Comparison of ENCODE assay signal across 8 cellular contexts in the genomic region with DNA sequence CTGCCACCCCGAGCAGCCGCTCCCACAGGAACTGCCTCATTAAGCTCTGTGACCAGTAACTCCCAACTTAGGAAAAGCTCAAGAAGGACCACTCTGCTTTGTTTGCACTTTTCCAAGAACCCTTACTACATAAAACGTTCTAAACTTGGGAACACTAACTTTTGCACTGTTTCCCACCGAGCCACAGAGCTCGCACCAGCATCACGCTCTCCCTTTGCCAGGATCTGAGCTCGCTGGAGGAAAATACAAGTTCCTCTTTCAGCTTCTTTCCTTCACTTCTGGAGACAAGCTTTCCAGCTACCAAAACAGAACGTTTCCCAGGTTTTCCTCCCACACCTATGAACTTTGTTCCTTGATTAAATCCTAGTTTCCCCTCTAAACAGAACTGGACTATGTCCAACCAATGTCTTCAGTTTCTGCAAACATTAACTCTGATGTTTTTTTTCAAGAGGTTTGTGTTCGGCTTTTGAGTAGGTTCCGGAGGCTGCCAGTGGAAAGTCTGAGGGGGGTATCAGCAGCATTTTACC.
DNase-seq lines count a peak whose midpoint lies in the region; ATAC-seq, FAIRE-seq and TF ChIP-seq lines count a peak whose summit lies in the region.

No MANE protein-coding gene starts in this region.

- H3K9me3 ChIP-seq in GM23248 (ENCODE audit: low read depth) (no peaks in the 10 kb centered on the region), GM12878 (replicated peaks; ENCODE audit: control insufficient read depth, insufficient read depth, low read length) (no peaks in the 10 kb centered on the region), left lung (no peaks in the 10 kb centered on the region), small intestine (ENCODE audit: control insufficient read depth, low read depth) (no peaks in the 10 kb centered on the region)

- H2AFZ ChIP-seq in GM23248, result peak overlapping the region; percentile 94
- peak overlapping the region; percentile 84 for H2AFZ ChIP-seq in GM12878 (ENCODE audit: control insufficient read depth, low read depth, low read length)

- no peak for ATAC-seq in GM12878
- ATAC-seq in left lung, result peak; percentile 49
- no peak for ATAC-seq in GM18909 (IDR thresholded peaks at IDR 0.05; ENCODE audit: poor library complexity, unreplicated experiment)
- no peak for ATAC-seq in GM21367 (IDR thresholded peaks at IDR 0.05; ENCODE audit: unreplicated experiment)
- ATAC-seq in HG02642 (IDR thresholded peaks at IDR 0.05; ENCODE audit: poor library complexity, unreplicated experiment), result no peak

- H3K4me2 ChIP-seq in GM23248 (ENCODE audit: unreplicated experiment) (peak overlapping the region; percentile 91), GM12878 (ENCODE audit: control insufficient read depth, insufficient read depth) (0 out of 2 replicates have a peak overlapping the region, but pooled peaks have one; percentile 83)

- TF ChIP-seq EP300 in GM12878 (IDR thresholded peaks at IDR 0.05; ENCODE audit: borderline replicate concordance in 1 of 2, control insufficient read depth in 1 of 2, low read depth in 2 of 2, low read length in 2 of 2), result no peak

- intact Hi-C loops in GM12878 (cut with micrococcal nuclease; ENCODE audit: unreplicated experiment) (loop anchor here (2.0 to 10.0 kb wide), 3 partner anchors 191 to 893 kb away; no protein-coding TSS in a partner anchor), left lung (cut with DNase I) (no loop called here)

- POLR2A ChIA-PET in GM12878 (lab: Charles Lee), result interaction anchor here (0.5 kb wide), 1 partner anchor 49 kb away, joined by 4 read pairs; no protein-coding TSS in a partner anchor

- H4K20me1 ChIP-seq in GM23248 (ENCODE audit: insufficient read depth), result no peaks in the 10 kb centered on the region
- H4K20me1 ChIP-seq in GM12878 (ENCODE audit: control insufficient read depth, insufficient read depth), result no peaks in the 10 kb centered on the region

- RAD21 ChIA-PET in GM12878 (lab: Charles Lee; ENCODE audit: unreplicated experiment), result interaction anchor here (0.8 to 8.5 kb wide), 5 partner anchors 46 to 519 kb away, joined by 3 to 48 read pairs (median 5); no protein-coding TSS in a partner anchor

- 39% methylated on average over 10 of the region's 10 CpGs for WGBS in GM23248 (ENCODE audit: low coverage in 1 of 2, low lambda C conversion rate in 2 of 2, missing lambda C conversion rate in 2 of 2), 2 experiments
- 74% methylated on average over 10 of the region's 10 CpGs for WGBS in GM12878 (ENCODE audit: insufficient coverage, insufficient replicate concordance, low lambda C conversion rate, missing lambda C conversion rate)
- 10 to 27% (median 27%) methylated on average over 10 of the region's 10 CpGs for WGBS in small intestine, 3 donors

- CTCF ChIA-PET in GM12878 (lab: Yijun Ruan, JAX), result interaction anchor here (0.6 to 9.4 kb wide), 17 partner anchors 9 to 890 kb away, joined by 3 to 82 read pairs (median 3); no protein-coding TSS in a partner anchor

- no peaks in the 10 kb centered on the region for H3K79me2 ChIP-seq in GM23248 (ENCODE audit: insufficient read depth)
- no peaks in the 10 kb centered on the region for H3K79me2 ChIP-seq in GM12878 (ENCODE audit: control insufficient read depth, insufficient read depth, low read length)

- peaks cover 6% of the 10 kb centered on the region; the same call in 1 of the 2 replicates for H3F3A ChIP-seq in GM23248 (ENCODE audit: insufficient read depth)

- H3K27ac ChIP-seq in GM23248, result peak overlapping the region; percentile 67
- no peak overlapping the region for H3K27ac ChIP-seq in GM12878 (ENCODE audit: control insufficient read depth, insufficient read depth)
- peak overlapping the region; percentile 90 to 94 for H3K27ac ChIP-seq in left lung
- peak overlapping the region; percentile 91 for H3K27ac ChIP-seq in small intestine (ENCODE audit: low read depth in 1 of 2, low read length in 1 of 2)

- H3K9me2 ChIP-seq in GM23248 (ENCODE audit: insufficient read depth), result no peaks in the 10 kb centered on the region

- no peak for TF ChIP-seq RAD21 in GM12878 (IDR thresholded peaks at IDR 0.05; ENCODE audit: insufficient read depth, low read depth, low read length)

- H3K4me3 ChIP-seq in GM23248 (peak overlapping the region; percentile 67; the same call in 1 of the 2 replicates), GM12878 (no peak overlapping the region), left lung (peak overlapping the region in 1 of 2 donors; percentile 23), small intestine (ENCODE audit: low read depth in 1 of 2, low read length in 2 of 2) (peak overlapping the region in 1 of 2 donors; percentile 37)

- TF ChIP-seq POLR2A in GM12878 (IDR thresholded peaks at IDR 0.05; ENCODE audit: low read depth, low read length), result no peak

- FAIRE-seq in GM12878 (lab: Jason Lieb, UNC) (no peak), small intestine (lab: Jason Lieb, UNC) (no peak)

- SMC1A ChIA-PET in GM12878 (lab: Charles Lee; ENCODE audit: uncharacterized antibody, unreplicated experiment), result interaction anchor here (0.5 to 5.2 kb wide), 9 partner anchors 9 to 515 kb away, joined by 3 to 52 read pairs (median 4); no protein-coding TSS in a partner anchor

- H3K27me3 ChIP-seq in GM23248 (replicated peaks; ENCODE audit: insufficient read depth) (no peaks in the 10 kb centered on the region), GM12878 (replicated peaks in 1 of 2; ENCODE audit: control insufficient read depth in 2 of 2, insufficient read depth in 2 of 2, low read length in 1 of 2) (no peaks in the 10 kb centered on the region), left lung (no peaks in the 10 kb centered on the region), small intestine (ENCODE audit: control insufficient read depth in 2 of 2, insufficient read depth in 2 of 2, low read length in 2 of 2) (no peaks in the 10 kb centered on the region)

- H3K36me3 ChIP-seq in GM23248 (ENCODE audit: low read depth) (no peaks in the 10 kb centered on the region), GM12878 (ENCODE audit: control insufficient read depth in 2 of 2, insufficient read depth in 2 of 2, low read length in 1 of 2) (no peaks in the 10 kb centered on the region), left lung (no peaks in the 10 kb centered on the region), small intestine (ENCODE audit: control insufficient read depth in 2 of 2, insufficient read depth in 2 of 2, low read length in 2 of 2) (no peaks in the 10 kb centered on the region)

- TF ChIP-seq CTCF in GM12878 (IDR thresholded peaks at IDR 0.05 in 2 of 3, conservative IDR thresholded peaks at IDR 0.05 in 1 of 3; ENCODE audit: control insufficient read depth in 2 of 3, extremely low read depth in 1 of 3, insufficient read depth in 1 of 3, low read depth in 3 of 3, low read length in 3 of 3) (no peak), left lung (IDR thresholded peaks at IDR 0.05) (no peak)

- BruUV-seq in GM12878 (replicated peaks; lab: Mats Ljungman, UMichigan), result no TSS peak

- DNase-seq in GM23248 (no peak), GM12878 (ENCODE audit: low read depth, low spot score) (no peak), left lung (no peak), small intestine (peak; percentile 83), NCI-H1105 treated with DMSO at 0.1 percent for 48 hours (lab: John Stamatoyannopoulos, UW) (no peak)

- H3K9ac ChIP-seq in GM23248, result peak overlapping the region; percentile 83
- H3K9ac ChIP-seq in GM12878 (ENCODE audit: control insufficient read depth, insufficient read depth, low read length), result no peak overlapping the region

- in situ Hi-C loops in GM23248 (cut with MboI) (loop anchor here (10.0 kb wide), 1 partner anchor 521 kb away; no protein-coding TSS in a partner anchor), GM12878 (cut with MboI) (loop anchor here (10.0 kb wide), 1 partner anchor 891 kb away; no protein-coding TSS in a partner anchor)

- H3K4me1 ChIP-seq in GM23248 (ENCODE audit: insufficient read depth), result peaks cover 9% of the 10 kb centered on the region
- peaks cover 11% of the 10 kb centered on the region for H3K4me1 ChIP-seq in GM12878 (ENCODE audit: control insufficient read depth, insufficient read depth, low read length)
- peaks cover 21 to 50% of the 10 kb centered on the region in 2 donors for H3K4me1 ChIP-seq in left lung
- H3K4me1 ChIP-seq in small intestine (ENCODE audit: control insufficient read depth in 2 of 2, insufficient read depth in 1 of 2, low read depth in 1 of 2, low read length in 1 of 2), result peaks cover 0 to 12% of the 10 kb centered on the region in 2 donors

TF ChIP-seq in GM12878, 131 proteins besides CTCF, POLR2A, EP300 and RAD21 (continues in another document):
- TF ChIP-seq RCOR1 (conservative IDR thresholded peaks at IDR 0.05; ENCODE audit: low read depth, low read length), result no peak
- no peak for TF ChIP-seq IKZF2 (IDR thresholded peaks at IDR 0.05)
- no peak for TF ChIP-seq HDAC2 (IDR thresholded peaks at IDR 0.05)
- no peak for TF ChIP-seq MTA3 (IDR thresholded peaks at IDR 0.05; ENCODE audit: borderline replicate concordance, low read length)
- no peak for TF ChIP-seq EED (IDR thresholded peaks at IDR 0.05; ENCODE audit: low read depth)
